ENCODE assay signal across 20 cellular contexts in the genomic region with DNA sequence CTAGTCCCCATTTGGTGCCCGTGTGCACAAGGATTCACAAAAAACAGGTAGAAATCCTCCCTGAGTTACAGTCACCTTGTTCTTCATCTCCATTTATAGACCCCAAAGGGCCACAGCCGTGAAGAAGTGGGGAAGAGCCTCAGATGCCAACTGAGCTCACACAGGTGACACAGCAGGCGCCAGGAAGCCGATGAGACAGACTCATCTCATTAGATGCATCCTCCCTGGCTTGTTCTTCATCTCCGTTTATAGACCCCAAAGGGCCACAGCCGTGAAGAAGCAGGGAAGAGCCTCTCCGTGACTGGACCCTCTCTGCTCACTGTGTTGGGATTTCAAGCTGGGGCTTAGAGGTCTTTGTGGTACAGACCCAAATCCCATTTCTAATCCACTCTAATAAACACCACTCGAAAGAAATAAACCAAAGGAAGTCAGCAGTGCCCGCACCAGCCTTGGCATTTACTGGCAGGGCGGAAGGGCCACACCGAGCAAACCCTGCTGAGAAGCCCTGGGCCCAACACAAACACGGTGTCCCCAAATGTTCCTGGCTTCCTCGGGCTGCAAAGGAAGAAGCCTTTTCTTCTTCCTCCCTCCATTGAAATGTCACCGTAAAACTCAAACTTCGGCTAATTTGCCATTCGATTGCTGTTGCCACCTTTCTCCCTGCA. TPM values are rescaled to one million over a fixed set of nuclear protein-coding genes. Genes with fewer than 3 reads are reported as not detected.
A peak's percentile ranks its signal among the peaks of the same experiment; 100 is the strongest.
DNase-seq lines count a peak whose midpoint lies in the region; ATAC-seq and TF ChIP-seq lines count a peak whose summit lies in the region.
"Had no signal": no experiment of that assay in that cellular context is flagged by ENCODE, and none has a peak within 500 bp of the region (broad histone marks: within the 10 kb centered on the region; RNA-seq: fewer than 3 reads in every experiment).

No MANE protein-coding gene starts in this region.

- no peaks in the 10 kb centered on the region for H4K20me1 ChIP-seq in neural progenitor cell (ENCODE audit: low read depth)

- no peak for TF ChIP-seq POLR2A in heart left ventricle (IDR thresholded peaks at IDR 0.05)

- H3K9me3 ChIP-seq in heart left ventricle (no peaks in the 10 kb centered on the region), heart right ventricle (no peaks in the 10 kb centered on the region), neural progenitor cell (ENCODE audit: low read depth) (no peaks in the 10 kb centered on the region), upper lobe of right lung (no peaks in the 10 kb centered on the region)
- H3K9me3 ChIP-seq: BLaER1 had no signal

- peak overlapping the region; percentile 3 for H3K27ac Mint-ChIP-seq in neural progenitor cell
- no peak overlapping the region for H3K27ac Mint-ChIP-seq in activated CD4-positive, alpha-beta T cell treated with anti-CD3 and anti-CD28 coated beads, Interleukin-2, amount 10 ng/mL, durations not matched to agents 7 days and 5 days

- H3K4me1 ChIP-seq in heart left ventricle (peaks cover 0 to 31% (median 5%) of the 10 kb centered on the region in 12 donors), heart right ventricle (peaks cover 0 to 35% (median 9%) of the 10 kb centered on the region in 9 donors), neural progenitor cell (peaks cover 7% of the 10 kb centered on the region), upper lobe of right lung (no peaks in the 10 kb centered on the region)

- POLR2A ChIA-PET in activated CD4-positive, alpha-beta T cell treated with anti-CD3 and anti-CD28 coated beads, Interleukin-2, amount 10 ng/mL, durations not matched to agents 7 days and 5 days (lab: Charles Lee) = no interaction called here

- H3K9me3 Mint-ChIP-seq in neural progenitor cell = no peaks in the 10 kb centered on the region
- no peaks in the 10 kb centered on the region for H3K9me3 Mint-ChIP-seq in activated CD4-positive, alpha-beta T cell treated with anti-CD3 and anti-CD28 coated beads, Interleukin-2, amount 10 ng/mL, durations not matched to agents 7 days and 5 days
- H3K9me3 Mint-ChIP-seq: CD8-positive, alpha-beta memory T cell had no signal

- H3K4me3 ChIP-seq in heart left ventricle (no peak overlapping the region), heart right ventricle (no peak overlapping the region), neural progenitor cell (no peak overlapping the region), upper lobe of right lung (no peak overlapping the region)
- H3K4me3 ChIP-seq: BLaER1, GM23248 had no signal

- peaks cover 16% of the 10 kb centered on the region for H3K4me1 Mint-ChIP-seq in neural progenitor cell
- H3K4me1 Mint-ChIP-seq in activated CD4-positive, alpha-beta T cell treated with anti-CD3 and anti-CD28 coated beads, Interleukin-2, amount 10 ng/mL, durations not matched to agents 7 days and 5 days = no peaks in the 10 kb centered on the region
- H3K4me1 Mint-ChIP-seq: CD8-positive, alpha-beta memory T cell had no signal

- H3K4me3 Mint-ChIP-seq in neural progenitor cell = no peak overlapping the region
- H3K4me3 Mint-ChIP-seq in activated CD4-positive, alpha-beta T cell treated with anti-CD3 and anti-CD28 coated beads, Interleukin-2, amount 10 ng/mL, durations not matched to agents 7 days and 5 days = no peak overlapping the region
- H3K4me3 Mint-ChIP-seq: CD8-positive, alpha-beta memory T cell had no signal

- H3K36me3 Mint-ChIP-seq in neural progenitor cell = no peaks in the 10 kb centered on the region
- no peaks in the 10 kb centered on the region for H3K36me3 Mint-ChIP-seq in activated CD4-positive, alpha-beta T cell treated with anti-CD3 and anti-CD28 coated beads, Interleukin-2, amount 10 ng/mL, durations not matched to agents 7 days and 5 days (ENCODE audit: low read depth)
- H3K36me3 Mint-ChIP-seq: CD8-positive, alpha-beta memory T cell had no signal

- intact Hi-C loops in heart left ventricle (cut with DNase I) (no loop called here), heart right ventricle (cut with DNase I) (no loop called here), upper lobe of right lung (cut with DNase I) (no loop called here)

- H3K4me2 ChIP-seq in neural progenitor cell = no peak overlapping the region

- peaks cover 13% of the 10 kb centered on the region for H3K27me3 Mint-ChIP-seq in neural progenitor cell (ENCODE audit: insufficient read depth, low read depth)
- H3K27me3 Mint-ChIP-seq in activated CD4-positive, alpha-beta T cell treated with anti-CD3 and anti-CD28 coated beads, Interleukin-2, amount 10 ng/mL, durations not matched to agents 7 days and 5 days = no peaks in the 10 kb centered on the region

- WGBS in heart left ventricle, 4 donors = 86 to 90% (median 87%) methylated on average over 16 of the region's 16 CpGs
- 88 to 90% methylated on average over 16 of the region's 16 CpGs for WGBS in heart right ventricle, 2 donors

- H3K27ac ChIP-seq in heart left ventricle = peak overlapping the region in 2 of 12 donors; percentile 2 to 44
- peak overlapping the region in 1 of 10 donors; percentile 75 for H3K27ac ChIP-seq in heart right ventricle
- peak overlapping the region; percentile 65 for H3K27ac ChIP-seq in cingulate gyrus (ENCODE audit: low read depth, low read length)
- H3K27ac ChIP-seq in neural progenitor cell = no peak overlapping the region
- no peak overlapping the region for H3K27ac ChIP-seq in upper lobe of right lung
- H3K27ac ChIP-seq: GM23248 had no signal

- H3F3A ChIP-seq in neural progenitor cell (ENCODE audit: low read depth) = no peaks in the 10 kb centered on the region

- no peak overlapping the region for H3K9ac ChIP-seq in neural progenitor cell
- H3K9ac ChIP-seq: BLaER1, GM23248 had no signal

- no peaks in the 10 kb centered on the region for H3K79me2 ChIP-seq in neural progenitor cell (ENCODE audit: low read depth)

- TF ChIP-seq CTCF in heart left ventricle (IDR thresholded peaks at IDR 0.05) (no peak), heart right ventricle (IDR thresholded peaks at IDR 0.05) (no peak), neural progenitor cell (IDR thresholded peaks at IDR 0.05) (no peak), upper lobe of right lung (IDR thresholded peaks at IDR 0.05) (no peak)

- CTCF ChIA-PET in activated CD4-positive, alpha-beta T cell treated with anti-CD3 and anti-CD28 coated beads, Interleukin-2, amount 10 ng/mL, durations not matched to agents 7 days and 5 days (lab: Charles Lee) = no interaction called here

- H3K27me3 ChIP-seq in heart left ventricle (peaks cover 0 to 5% (median 0%) of the 10 kb centered on the region in 9 donors), heart right ventricle (no peaks in the 10 kb centered on the region), neural progenitor cell (no peaks in the 10 kb centered on the region), upper lobe of right lung (no peaks in the 10 kb centered on the region)
- H3K27me3 ChIP-seq: BLaER1 had no signal

- no peak overlapping the region for H2AFZ ChIP-seq in neural progenitor cell (replicated peaks)
- H2AFZ ChIP-seq: GM23248 had no signal

- ATAC-seq in heart left ventricle (no peak), heart right ventricle (no peak), upper lobe of right lung (no peak), HG03442 (IDR thresholded peaks at IDR 0.05; ENCODE audit: unreplicated experiment) (no peak)
- ATAC-seq: HCT116 had no signal

- no peaks in the 10 kb centered on the region for H3K36me3 ChIP-seq in heart left ventricle
- H3K36me3 ChIP-seq in heart right ventricle = no peaks in the 10 kb centered on the region
- no peaks in the 10 kb centered on the region for H3K36me3 ChIP-seq in neural progenitor cell
- H3K36me3 ChIP-seq in upper lobe of right lung = no peaks in the 10 kb centered on the region
- H3K36me3 ChIP-seq: BLaER1 had no signal

- peak in 4 of 5 donors; percentile 6 to 14 (median 12) for DNase-seq in heart left ventricle
- DNase-seq in heart right ventricle = no peak
- DNase-seq in neural progenitor cell (ENCODE audit: low spot score) = no peak
- peak; percentile 40 for DNase-seq in upper lobe of right lung
- DNase-seq in activated CD8-positive, alpha-beta memory T cell treated with anti-CD3 and anti-CD28 coated beads, Interleukin-2, amount 50 U/mL, for 4 hours = no peak
- no peak for DNase-seq in activated CD4-positive, alpha-beta T cell treated with anti-CD3 and anti-CD28 coated beads, Interleukin-2, amount 10 ng/mL, durations not matched to agents 7 days and 5 days
- DNase-seq: DMS79 treated with DMSO at 0.1 percent for 48 hours, GM23248, NCI-H1417 treated with DMSO at 0.1 percent for 48 hours, NCI-H2029, NCI-H2171, NCI-H446, OCI-M1, RPMI8226 had no signal

RNA-seq across cellular contexts. Expression of a gene that starts 44.8 kb away (rescaled TPM):
- total RNA-seq in heart left ventricle (10 to 100 TPM in 2 of 9 donors, 1 to 10 TPM in 7; 1.7 to 13.0 (median 6.3) TPM), heart right ventricle (10 to 100 TPM in 1 of 10 donors, 1 to 10 TPM in 9; 2.6 to 13.0 (median 4.6) TPM), neural progenitor cell (ENCODE audit: low replicate concordance) (0.31 and 0.34 TPM in 2 replicates), upper lobe of right lung (13.7 TPM)
- polyA plus RNA-seq in heart left ventricle (1 to 10 TPM; 2.4 to 5.8 TPM), heart right ventricle (1 to 10 TPM; 2.5 to 4.9 TPM)
- not detected for total RNA-seq in activated CD4-positive, alpha-beta T cell treated with anti-CD3 and anti-CD28 coated beads, Interleukin-2, amount 10 ng/mL, durations not matched to agents 7 days and 5 days
- total RNA-seq: G401, GM23248 had no signal
- polyA plus RNA-seq: CD8-positive, alpha-beta memory T cell had no signal

Comparison
In these comparisons a context has a peak if more than half of its experiments do, and no peak if none do; other contexts are left out.
1. DNase-seq: peak in heart left ventricle (4 of 5) and upper lobe of right lung (single experiment); none in heart right ventricle (0 of 2), neural progenitor cell (single experiment), activated CD8-positive, alpha-beta memory T cell treated with anti-CD3 and anti-CD28 coated beads, Interleukin-2, amount 50 U/mL, for 4 hours (single experiment) and activated CD4-positive, alpha-beta T cell treated with anti-CD3 and anti-CD28 coated beads, Interleukin-2, amount 10 ng/mL, durations not matched to agents 7 days and 5 days (single experiment).